21 cellular contexts compared by ENCODE assay signal in the genomic region with DNA sequence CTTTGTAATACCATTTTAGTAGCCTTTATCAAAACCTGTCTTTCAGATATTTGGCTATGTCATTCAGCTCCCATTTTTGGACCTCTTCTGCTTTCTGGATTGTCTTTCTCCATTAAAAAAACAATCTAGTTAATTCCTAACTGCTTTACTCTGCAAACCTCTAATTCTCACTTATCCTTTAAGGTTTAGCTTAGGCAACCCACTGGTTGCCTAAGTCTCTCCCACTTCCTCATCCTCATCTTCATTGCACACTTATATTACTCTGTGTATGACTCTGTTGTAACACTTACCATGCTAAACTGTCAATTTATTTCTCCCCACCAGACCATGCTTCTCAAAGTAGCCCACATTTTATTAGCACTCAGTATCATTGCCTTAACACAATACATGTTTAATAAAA.
DNase-seq lines count a peak whose midpoint lies in the region; ATAC-seq, FAIRE-seq and TF ChIP-seq lines count a peak whose summit lies in the region.
"Had no signal": no experiment of that assay in that cellular context is flagged by ENCODE, and none has a peak within 500 bp of the region (broad histone marks: within the 10 kb centered on the region; RNA-seq: fewer than 3 reads in every experiment).

No MANE protein-coding gene starts in this region.

- H3F3A ChIP-seq in SU-DHL-6 (ENCODE audit: insufficient read depth) (no peaks in the 10 kb centered on the region; the same call in 1 of the 2 replicates), smooth muscle cell (ENCODE audit: low read depth) (peaks cover 18% of the 10 kb centered on the region)

- TF ChIP-seq CTCF in SU-DHL-6 (IDR thresholded peaks at IDR 0.05; ENCODE audit: insufficient read depth, low read length, poor library complexity, severe bottlenecking) (no peak), smooth muscle cell (IDR thresholded peaks at IDR 0.05; ENCODE audit: borderline replicate concordance, insufficient read depth, poor library complexity, severe bottlenecking) (no peak)

- H3K4me3 ChIP-seq in SU-DHL-6 (ENCODE audit: insufficient read depth, low read length, poor library complexity, severe bottlenecking) (no peak overlapping the region), smooth muscle cell (no peak overlapping the region), right cardiac atrium (ENCODE audit: low read length) (no peak overlapping the region)
- H3K4me3 ChIP-seq: transverse colon had no signal

- H3K4me2 ChIP-seq in SU-DHL-6 (ENCODE audit: low read depth, low read length, poor library complexity, severe bottlenecking) (peak overlapping the region; percentile 4), smooth muscle cell (peak overlapping the region; percentile 90)

- H2AFZ ChIP-seq in SU-DHL-6 (ENCODE audit: low read depth, low read length, severe bottlenecking) (no peak overlapping the region), smooth muscle cell (ENCODE audit: low read depth) (no peak overlapping the region)

- intact Hi-C loops in right cardiac atrium (cut with DNase I), result no loop called here

- DNase-seq in MV-4-11 (lab: John Stamatoyannopoulos, UW) (peak; percentile 96), smooth muscle cell (lab: John Stamatoyannopoulos, UW; ENCODE audit: unreplicated experiment) (no peak), putamen (ENCODE audit: low spot score) (no peak), right cardiac atrium (no peak), H54 (ENCODE audit: insufficient read length, low spot score) (no peak)
- DNase-seq: activated CD4-positive, CD25-positive, alpha-beta regulatory T cell treated with anti-CD3 and anti-CD28 coated beads, Interleukin-2, amount 50 U/mL, for 72 hours; activated CD8-positive, alpha-beta memory T cell treated with anti-CD3 and anti-CD28 coated beads for 24 hours; activated naive CD4-positive, alpha-beta T cell treated with anti-CD3 and anti-CD28 coated beads for 36 hours; activated T-cell treated with anti-CD3 and anti-CD28 coated beads, Interleukin-2, amount 50 U/mL, for 4 hours; endodermal cell; IMR-90; kidney glomerular epithelial cell; mesendoderm; NCI-H1048; NCI-H1930; NCI-H2227 treated with DMSO at 0.1 percent for 48 hours; posterior cingulate gyrus; SW 1271; transverse colon had no signal

- H3K27ac ChIP-seq in SU-DHL-6 (ENCODE audit: low read depth, low read length), result no peak overlapping the region
- peak overlapping the region; percentile 100 for H3K27ac ChIP-seq in smooth muscle cell (ENCODE audit: low read depth)
- H3K27ac ChIP-seq in right cardiac atrium (ENCODE audit: low read length), result no peak overlapping the region
- H3K27ac ChIP-seq: transverse colon had no signal

- H3K27me3 ChIP-seq in SU-DHL-6 (ENCODE audit: low read length) (no peaks in the 10 kb centered on the region), smooth muscle cell (ENCODE audit: low read depth) (no peaks in the 10 kb centered on the region), right cardiac atrium (ENCODE audit: control insufficient read depth, insufficient read depth) (no peaks in the 10 kb centered on the region)

- H3K9ac ChIP-seq in SU-DHL-6 (ENCODE audit: low read length) (no peak overlapping the region), smooth muscle cell (ENCODE audit: low read depth) (peak overlapping the region; percentile 79)

- ATAC-seq in GM19351 (IDR thresholded peaks at IDR 0.05; ENCODE audit: unreplicated experiment) (peak; percentile 14), right cardiac atrium (no peak)

- no peak for TF ChIP-seq POLR2A in H54 (IDR thresholded peaks at IDR 0.05; ENCODE audit: low read depth, low read length)

- H3K9me3 ChIP-seq in SU-DHL-6 (ENCODE audit: insufficient read depth, low read length), result no peaks in the 10 kb centered on the region
- no peaks in the 10 kb centered on the region for H3K9me3 ChIP-seq in smooth muscle cell (replicated peaks; ENCODE audit: low read depth)
- H3K9me3 ChIP-seq in right cardiac atrium (ENCODE audit: control insufficient read depth, low read length), result no peaks in the 10 kb centered on the region
- H3K9me3 ChIP-seq: transverse colon had no signal

- no peaks in the 10 kb centered on the region for H3K79me2 ChIP-seq in SU-DHL-6 (ENCODE audit: insufficient read depth, low read length)
- peaks cover 28% of the 10 kb centered on the region for H3K79me2 ChIP-seq in smooth muscle cell (ENCODE audit: low read depth)

- FAIRE-seq in H54 (lab: Jason Lieb, UNC), result no peak

- no peaks in the 10 kb centered on the region for H3K36me3 ChIP-seq in SU-DHL-6 (ENCODE audit: low read length)
- no peaks in the 10 kb centered on the region for H3K36me3 ChIP-seq in smooth muscle cell (ENCODE audit: low read depth)
- H3K36me3 ChIP-seq: transverse colon had no signal

- no peaks in the 10 kb centered on the region for H3K9me2 ChIP-seq in SU-DHL-6 (replicated peaks; ENCODE audit: insufficient read depth, low read length)

- H3K4me1 ChIP-seq in smooth muscle cell (ENCODE audit: low read depth) (peaks cover 21% of the 10 kb centered on the region), right cardiac atrium (ENCODE audit: control insufficient read depth, insufficient read depth, low read length) (no peaks in the 10 kb centered on the region)

- H4K20me1 ChIP-seq in SU-DHL-6 (ENCODE audit: low read depth, low read length) (no peaks in the 10 kb centered on the region), smooth muscle cell (ENCODE audit: low read depth) (no peaks in the 10 kb centered on the region)
